In the genomic region with DNA sequence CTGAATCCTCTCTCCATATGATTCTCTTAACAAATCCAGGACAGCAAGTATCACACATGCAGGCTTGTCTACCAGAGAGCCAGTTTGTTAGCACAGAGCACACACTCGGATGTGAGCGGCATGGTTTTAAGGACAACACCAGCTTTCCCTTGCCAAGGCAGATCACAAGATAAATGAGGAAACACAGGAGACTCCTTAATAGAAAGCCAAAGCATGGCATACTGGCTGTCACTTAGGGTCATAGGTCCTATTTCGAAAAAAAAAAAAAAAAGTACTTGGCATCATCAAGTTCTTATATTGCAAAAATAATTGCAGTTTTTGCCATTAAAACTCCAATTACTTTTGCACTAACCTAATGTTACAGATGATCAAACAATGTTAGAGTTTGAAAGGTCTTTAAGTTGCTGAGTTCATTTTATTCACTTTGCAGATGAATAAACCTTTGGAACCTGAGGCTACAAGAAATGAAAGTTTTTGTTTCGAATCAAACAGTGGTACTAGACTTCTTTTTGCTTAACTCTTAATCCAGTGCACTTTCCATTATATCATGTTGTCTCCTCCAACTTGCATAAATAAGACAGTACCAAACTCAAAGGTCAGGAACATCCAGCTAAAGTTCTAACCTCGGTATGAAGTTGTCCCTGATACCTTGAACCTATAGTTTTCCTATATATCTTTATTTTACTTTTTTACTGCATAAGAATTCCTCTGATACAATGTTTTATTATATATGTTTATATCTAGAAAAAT, we compare ENCODE assay signal across 14 cellular contexts.
DNase-seq lines count a peak whose midpoint lies in the region; ATAC-seq and TF ChIP-seq lines count a peak whose summit lies in the region.
"Had no signal": no experiment of that assay in that cellular context is flagged by ENCODE, and none has a peak within 500 bp of the region (broad histone marks: within the 10 kb centered on the region; RNA-seq: fewer than 3 reads in every experiment).

No MANE protein-coding gene starts in this region.

- H3K4me3 Mint-ChIP-seq in osteocyte (ENCODE audit: unreplicated experiment) = peak overlapping the region; percentile 40
- H3K4me3 Mint-ChIP-seq: activated CD4-positive, alpha-beta memory T cell treated with anti-CD3 and anti-CD28 coated beads for 36 hours had no signal

- peaks cover 12% of the 10 kb centered on the region for H3K36me3 ChIP-seq in SK-N-MC (ENCODE audit: insufficient read depth, low read length)

- peaks cover 46% of the 10 kb centered on the region for H3K4me1 Mint-ChIP-seq in osteocyte (ENCODE audit: unreplicated experiment)

- H3K27me3 Mint-ChIP-seq in osteocyte (ENCODE audit: unreplicated experiment) = no peaks in the 10 kb centered on the region
- H3K27me3 Mint-ChIP-seq: activated CD4-positive, alpha-beta memory T cell treated with anti-CD3 and anti-CD28 coated beads for 36 hours had no signal

- H3K9me3 ChIP-seq in SK-N-MC (ENCODE audit: low read depth, low read length) = no peaks in the 10 kb centered on the region

- H3K9me3 Mint-ChIP-seq in osteocyte (ENCODE audit: unreplicated experiment) = no peaks in the 10 kb centered on the region
- H3K9me3 Mint-ChIP-seq: activated CD4-positive, alpha-beta memory T cell treated with anti-CD3 and anti-CD28 coated beads for 36 hours had no signal

- peaks cover 13% of the 10 kb centered on the region for H3K36me3 Mint-ChIP-seq in osteocyte (ENCODE audit: unreplicated experiment)
- H3K36me3 Mint-ChIP-seq: activated CD4-positive, alpha-beta memory T cell treated with anti-CD3 and anti-CD28 coated beads for 36 hours had no signal

- H3K27ac ChIP-seq in SK-N-MC = peak overlapping the region; percentile 95

- H3K9ac ChIP-seq in SK-N-MC (ENCODE audit: insufficient read length) = no peak overlapping the region

- peak; percentile 43 for DNase-seq in Ammon's horn (ENCODE audit: low spot score)
- no peak for DNase-seq in SK-N-MC (ENCODE audit: low read depth, low spot score)
- peak; percentile 13 for DNase-seq in fibroblast of mammary gland (ENCODE audit: low read depth)
- no peak for DNase-seq in osteocyte (ENCODE audit: extremely low spot score, unreplicated experiment)
- no peak for DNase-seq in H4 (ENCODE audit: low spot score)
- no peak for DNase-seq in occipital lobe (lab: John Stamatoyannopoulos, UW)
- DNase-seq: activated CD4-positive, alpha-beta memory T cell treated with anti-CD3 and anti-CD28 coated beads for 36 hours; activated gamma-delta T cell treated with Interleukin-2 at 50 U/mL for 16 hours; AML-193; NCI-H1436 treated with DMSO at 0.1 percent for 48 hours; NCI-H526; T-helper 9 cell had no signal

- ATAC-seq in GM21360 (IDR thresholded peaks at IDR 0.05; ENCODE audit: unreplicated experiment) (no peak), HG02571 (IDR thresholded peaks at IDR 0.05; ENCODE audit: unreplicated experiment) (no peak)

- TF ChIP-seq CTCF in fibroblast of mammary gland (conservative IDR thresholded peaks at IDR 0.05; ENCODE audit: control insufficient read depth, insufficient read depth, low read depth, low read length) (no peak), osteocyte (IDR thresholded peaks at IDR 0.05) (no peak)

- no peak overlapping the region for H3K4me3 ChIP-seq in SK-N-MC
- no peak overlapping the region for H3K4me3 ChIP-seq in fibroblast of mammary gland (ENCODE audit: control insufficient read depth, low read depth, low read length)

- peak overlapping the region; percentile 80 for H3K27ac Mint-ChIP-seq in osteocyte (ENCODE audit: unreplicated experiment)
- H3K27ac Mint-ChIP-seq: activated CD4-positive, alpha-beta memory T cell treated with anti-CD3 and anti-CD28 coated beads for 36 hours had no signal

Comparison
In these comparisons a context has a peak if more than half of its experiments do, and no peak if none do; other contexts are left out.
1. DNase-seq: peak in Ammon's horn (single experiment) and fibroblast of mammary gland (single experiment); none in SK-N-MC (single experiment), osteocyte (single experiment), H4 (single experiment) and occipital lobe (single experiment).